36 cellular contexts compared by ENCODE assay signal in the genomic region with DNA sequence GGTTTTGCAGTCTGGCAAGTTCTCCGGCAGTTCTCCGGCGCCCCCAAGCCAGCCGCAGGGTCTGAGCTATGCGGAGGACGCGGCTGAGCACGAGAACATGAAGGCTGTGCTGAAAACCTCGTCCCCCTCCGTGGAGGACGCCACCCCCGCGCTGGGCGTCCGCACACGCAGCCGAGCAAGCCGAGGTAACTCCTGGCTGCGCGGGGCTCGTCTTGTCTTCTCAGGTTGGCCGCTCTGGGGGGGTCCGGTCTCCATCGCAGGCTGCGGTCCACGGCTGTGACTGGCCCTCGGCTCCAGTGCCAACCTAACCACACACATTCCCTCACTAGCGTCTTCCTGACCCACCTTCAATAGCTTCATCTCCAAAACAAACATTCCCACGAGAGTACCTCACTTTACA.
"Had no signal": no experiment of that assay in that cellular context is flagged by ENCODE, and none has a peak within 500 bp of the region (broad histone marks: within the 10 kb centered on the region; RNA-seq: fewer than 3 reads in every experiment).

No MANE protein-coding gene starts in this region.

- DNase-seq: activated B cell treated with CpG ODN at 0.5 μM for 24 hours; activated CD4-positive, alpha-beta memory T cell treated with anti-CD3 and anti-CD28 coated beads, Interleukin-2, amount 10 ng/mL, durations not matched to agents 7 days and 5 days; activated CD4-positive, alpha-beta T cell treated with anti-CD3 and anti-CD28 coated beads for 1 hour; activated CD4-positive, alpha-beta T cell treated with anti-CD3 and anti-CD28 coated beads for 36 hours; activated CD4-positive, alpha-beta T cell treated with anti-CD3 and anti-CD28 coated beads for 48 hours; activated CD4-positive, alpha-beta T cell treated with anti-CD3 and anti-CD28 coated beads, Interleukin-2, amount 10 ng/mL, durations not matched to agents 7 days and 5 days; activated CD4-positive, alpha-beta T cell treated with anti-CD3 and anti-CD28 coated beads, Interleukin-2, amount 50 U/mL, for 48 hours; activated CD8-positive, alpha-beta memory T cell treated with anti-CD3 and anti-CD28 coated beads for 24 hours; activated CD8-positive, alpha-beta memory T cell treated with anti-CD3 and anti-CD28 coated beads, Interleukin-2, amount 10 ng/mL, durations not matched to agents 7 days and 5 days; activated CD8-positive, alpha-beta memory T cell treated with anti-CD3 and anti-CD28 coated beads, Interleukin-2, amount 50 U/mL, for 48 hours; activated CD8-positive, alpha-beta T cell treated with anti-CD3 and anti-CD28 coated beads, Interleukin-2, amount 10 ng/mL, durations not matched to agents 7 days and 5 days; activated effector memory CD4-positive, alpha-beta T cell treated with Interleukin-2 at 50 U/mL for 16 hours; activated gamma-delta T cell; activated naive CD4-positive, alpha-beta T cell treated with anti-CD3 and anti-CD28 coated beads, Interleukin-2, amount 10 ng/mL, durations not matched to agents 7 days and 5 days; activated naive CD4-positive, alpha-beta T cell treated with Interleukin-2 at 50 U/mL for 16 hours; activated naive CD8-positive, alpha-beta T cell treated with anti-CD3 and anti-CD28 coated beads, Interleukin-2, amount 10 ng/mL, durations not matched to agents 7 days and 5 days; activated naive CD8-positive, alpha-beta T cell treated with anti-CD3 and anti-CD28 coated beads, Interleukin-2, amount 50 U/mL, for 24 hours; activated T-cell treated with anti-CD3 and anti-CD28 coated beads, Interleukin-2, amount 50 U/mL, for 24 hours; activated T-cell treated with anti-CD3 and anti-CD28 coated beads, Interleukin-2, amount 50 U/mL, for 48 hours; amygdala; anterior cingulate cortex; central memory CD4-positive, alpha-beta T cell; SW 1271; T-helper 1 cell; T-helper 2 cell; T-helper 9 cell had no signal

- H3K9me3 Mint-ChIP-seq: activated B cell treated with CpG ODN at 0.5 μM for 24 hours; activated CD4-positive, alpha-beta memory T cell treated with anti-CD3 and anti-CD28 coated beads, Interleukin-2, amount 10 ng/mL, durations not matched to agents 7 days and 5 days; activated CD4-positive, alpha-beta T cell treated with anti-CD3 and anti-CD28 coated beads, Interleukin-2, amount 10 ng/mL, durations not matched to agents 7 days and 5 days; activated naive CD4-positive, alpha-beta T cell treated with anti-CD3 and anti-CD28 coated beads, Interleukin-2, amount 10 ng/mL, durations not matched to agents 7 days and 5 days; activated naive CD4-positive, alpha-beta T cell treated with anti-CD3 and anti-CD28 coated beads, Interleukin-2, amount 50 U/mL, for 24 hours; activated naive CD8-positive, alpha-beta T cell treated with anti-CD3 and anti-CD28 coated beads, Interleukin-2, amount 10 ng/mL, durations not matched to agents 7 days and 5 days; activated naive CD8-positive, alpha-beta T cell treated with anti-CD3 and anti-CD28 coated beads, Interleukin-2, amount 50 U/mL, for 24 hours; activated T-cell treated with anti-CD3 and anti-CD28 coated beads, Interleukin-2, amount 50 U/mL, for 24 hours; activated T-helper 2 cell treated with anti-CD3 and anti-CD28 coated beads, Interferon-gamma antibody, Interleukin-2, Interleukin-4, amounts not matched to agents 10 μg/mL and 5 μg/mL and 100 μg/mL, durations not matched to agents 14 hours and 24 hours and 36 hours; brain; T-helper 1 cell treated with Interleukin-12 subunit alpha and Interleukin-12 subunit beta and Interleukin-4 antibody, amounts not matched to agents 30 μg/mL and 1 μg/mL, for 36 hours; T-helper 2 cell treated with Interferon-gamma antibody and Interleukin-4, amounts not matched to agents 5 μg/mL and 100 μg/mL, for 36 hours had no signal

- H3K27ac Mint-ChIP-seq: activated B cell treated with CpG ODN at 0.5 μM for 24 hours; activated CD4-positive, alpha-beta memory T cell treated with anti-CD3 and anti-CD28 coated beads, Interleukin-2, amount 10 ng/mL, durations not matched to agents 7 days and 5 days; activated CD4-positive, alpha-beta T cell treated with anti-CD3 and anti-CD28 coated beads for 36 hours; activated CD4-positive, alpha-beta T cell treated with anti-CD3 and anti-CD28 coated beads, Interleukin-2, amount 10 ng/mL, durations not matched to agents 7 days and 5 days; activated CD8-positive, alpha-beta memory T cell treated with anti-CD3 and anti-CD28 coated beads, Interleukin-2, amount 10 ng/mL, durations not matched to agents 7 days and 5 days; activated CD8-positive, alpha-beta T cell treated with anti-CD3 and anti-CD28 coated beads, Interleukin-2, amount 10 ng/mL, durations not matched to agents 7 days and 5 days; activated naive CD4-positive, alpha-beta T cell treated with anti-CD3 and anti-CD28 coated beads, Interleukin-2, amount 10 ng/mL, durations not matched to agents 7 days and 5 days; activated naive CD4-positive, alpha-beta T cell treated with anti-CD3 and anti-CD28 coated beads, Interleukin-2, amount 50 U/mL, for 24 hours; activated naive CD8-positive, alpha-beta T cell; activated naive CD8-positive, alpha-beta T cell treated with anti-CD3 and anti-CD28 coated beads, Interleukin-2, amount 10 ng/mL, durations not matched to agents 7 days and 5 days; activated naive CD8-positive, alpha-beta T cell treated with anti-CD3 and anti-CD28 coated beads, Interleukin-2, amount 50 U/mL, for 24 hours; activated T-cell treated with anti-CD3 and anti-CD28 coated beads, Interleukin-2, amount 50 U/mL, for 24 hours; activated T-helper 2 cell treated with anti-CD3 and anti-CD28 coated beads, Interferon-gamma antibody, Interleukin-2, Interleukin-4, amounts not matched to agents 10 μg/mL and 5 μg/mL and 100 μg/mL, durations not matched to agents 14 hours and 24 hours and 36 hours; brain; T-helper 1 cell treated with Interleukin-12 subunit alpha and Interleukin-12 subunit beta and Interleukin-4 antibody, amounts not matched to agents 30 μg/mL and 1 μg/mL, for 36 hours; T-helper 2 cell treated with Interferon-gamma antibody and Interleukin-4, amounts not matched to agents 5 μg/mL and 100 μg/mL, for 36 hours had no signal

- FAIRE-seq: bronchial epithelial cell, TTC549 had no signal

- H3K4me3 Mint-ChIP-seq: activated B cell treated with CpG ODN at 0.5 μM for 24 hours; activated CD4-positive, alpha-beta memory T cell treated with anti-CD3 and anti-CD28 coated beads, Interleukin-2, amount 10 ng/mL, durations not matched to agents 7 days and 5 days; activated CD4-positive, alpha-beta T cell treated with anti-CD3 and anti-CD28 coated beads for 36 hours; activated CD4-positive, alpha-beta T cell treated with anti-CD3 and anti-CD28 coated beads, Interleukin-2, amount 10 ng/mL, durations not matched to agents 7 days and 5 days; activated CD8-positive, alpha-beta memory T cell treated with anti-CD3 and anti-CD28 coated beads, Interleukin-2, amount 10 ng/mL, durations not matched to agents 7 days and 5 days; activated CD8-positive, alpha-beta T cell treated with anti-CD3 and anti-CD28 coated beads, Interleukin-2, amount 10 ng/mL, durations not matched to agents 7 days and 5 days; activated naive CD4-positive, alpha-beta T cell treated with anti-CD3 and anti-CD28 coated beads, Interleukin-2, amount 10 ng/mL, durations not matched to agents 7 days and 5 days; activated naive CD4-positive, alpha-beta T cell treated with anti-CD3 and anti-CD28 coated beads, Interleukin-2, amount 50 U/mL, for 24 hours; activated naive CD8-positive, alpha-beta T cell; activated naive CD8-positive, alpha-beta T cell treated with anti-CD3 and anti-CD28 coated beads, Interleukin-2, amount 10 ng/mL, durations not matched to agents 7 days and 5 days; activated naive CD8-positive, alpha-beta T cell treated with anti-CD3 and anti-CD28 coated beads, Interleukin-2, amount 50 U/mL, for 24 hours; activated T-cell treated with anti-CD3 and anti-CD28 coated beads, Interleukin-2, amount 50 U/mL, for 24 hours; brain; T-helper 1 cell treated with Interleukin-12 subunit alpha and Interleukin-12 subunit beta and Interleukin-4 antibody, amounts not matched to agents 30 μg/mL and 1 μg/mL, for 36 hours; T-helper 2 cell treated with Interferon-gamma antibody and Interleukin-4, amounts not matched to agents 5 μg/mL and 100 μg/mL, for 36 hours had no signal

- H3K4me1 Mint-ChIP-seq: activated B cell treated with CpG ODN at 0.5 μM for 24 hours; activated CD4-positive, alpha-beta memory T cell treated with anti-CD3 and anti-CD28 coated beads, Interleukin-2, amount 10 ng/mL, durations not matched to agents 7 days and 5 days; activated CD4-positive, alpha-beta T cell treated with anti-CD3 and anti-CD28 coated beads for 36 hours; activated CD4-positive, alpha-beta T cell treated with anti-CD3 and anti-CD28 coated beads, Interleukin-2, amount 10 ng/mL, durations not matched to agents 7 days and 5 days; activated naive CD4-positive, alpha-beta T cell treated with anti-CD3 and anti-CD28 coated beads, Interleukin-2, amount 10 ng/mL, durations not matched to agents 7 days and 5 days; activated naive CD4-positive, alpha-beta T cell treated with anti-CD3 and anti-CD28 coated beads, Interleukin-2, amount 50 U/mL, for 24 hours; activated naive CD8-positive, alpha-beta T cell treated with anti-CD3 and anti-CD28 coated beads, Interleukin-2, amount 10 ng/mL, durations not matched to agents 7 days and 5 days; activated naive CD8-positive, alpha-beta T cell treated with anti-CD3 and anti-CD28 coated beads, Interleukin-2, amount 50 U/mL, for 24 hours had no signal

- H3K27ac ChIP-seq: ascending aorta, VCaP had no signal

- ATAC-seq: activated CD4-positive, alpha-beta T cell treated with anti-CD3 and anti-CD28 coated beads for 36 hours; activated CD8-positive, alpha-beta memory T cell treated with anti-CD3 and anti-CD28 coated beads, Interleukin-2, amount 10 ng/mL, durations not matched to agents 7 days and 5 days; activated CD8-positive, alpha-beta T cell treated with anti-CD3 and anti-CD28 coated beads, Interleukin-2, amount 10 ng/mL, durations not matched to agents 7 days and 5 days; activated naive CD8-positive, alpha-beta T cell treated with anti-CD3 and anti-CD28 coated beads, Interleukin-2, amount 50 U/mL, for 24 hours had no signal

- H3K27me3 ChIP-seq: ascending aorta had no signal

- H3K4me3 ChIP-seq: ascending aorta had no signal

- H3K36me3 Mint-ChIP-seq: activated CD8-positive, alpha-beta memory T cell treated with anti-CD3 and anti-CD28 coated beads, Interleukin-2, amount 10 ng/mL, durations not matched to agents 7 days and 5 days; activated naive CD4-positive, alpha-beta T cell treated with anti-CD3 and anti-CD28 coated beads, Interleukin-2, amount 10 ng/mL, durations not matched to agents 7 days and 5 days; activated naive CD4-positive, alpha-beta T cell treated with anti-CD3 and anti-CD28 coated beads, Interleukin-2, amount 50 U/mL, for 24 hours; activated naive CD8-positive, alpha-beta T cell; activated naive CD8-positive, alpha-beta T cell treated with anti-CD3 and anti-CD28 coated beads, Interleukin-2, amount 10 ng/mL, durations not matched to agents 7 days and 5 days had no signal

- H3K27me3 Mint-ChIP-seq: activated B cell treated with CpG ODN at 0.5 μM for 24 hours; activated CD4-positive, alpha-beta memory T cell treated with anti-CD3 and anti-CD28 coated beads, Interleukin-2, amount 10 ng/mL, durations not matched to agents 7 days and 5 days; activated CD4-positive, alpha-beta T cell treated with anti-CD3 and anti-CD28 coated beads, Interleukin-2, amount 10 ng/mL, durations not matched to agents 7 days and 5 days; brain had no signal
